10 cellular contexts compared by ENCODE assay signal in genomic region chr13:21435231-21435630, GRCh38. TPM values are rescaled to one million over a fixed set of nuclear protein-coding genes. Genes with fewer than 3 reads are reported as not detected.
DNase-seq lines count a peak whose midpoint lies in the region; ATAC-seq and TF ChIP-seq lines count a peak whose summit lies in the region.
"Had no signal": no experiment of that assay in that cellular context is flagged by ENCODE, and none has a peak within 500 bp of the region (broad histone marks: within the 10 kb centered on the region; RNA-seq: fewer than 3 reads in every experiment).

No MANE protein-coding gene starts in this region.

- no peak for ATAC-seq in activated naive CD8-positive, alpha-beta T cell treated with anti-CD3 and anti-CD28 coated beads, Interleukin-2, amount 50 U/mL, for 24 hours
- no peak for ATAC-seq in right lobe of liver
- ATAC-seq in HG03175 (IDR thresholded peaks at IDR 0.05; ENCODE audit: unreplicated experiment), result no peak
- no peak for ATAC-seq in GM21526 (IDR thresholded peaks at IDR 0.05; ENCODE audit: low FRiP score, unreplicated experiment)

- H3K9me3 ChIP-seq in right lobe of liver, result no peaks in the 10 kb centered on the region

- peak overlapping the region; percentile 46 for H3K27ac Mint-ChIP-seq in activated naive CD8-positive, alpha-beta T cell
- no peak overlapping the region for H3K27ac Mint-ChIP-seq in activated naive CD8-positive, alpha-beta T cell treated with anti-CD3 and anti-CD28 coated beads, Interleukin-2, amount 50 U/mL, for 24 hours

- H3K4me3 ChIP-seq in right lobe of liver, result no peak overlapping the region
- H3K4me3 ChIP-seq: SJCRH30 had no signal

- TF ChIP-seq POLR2A in right lobe of liver (IDR thresholded peaks at IDR 0.05), result no peak

- peaks cover 30% of the 10 kb centered on the region for H3K36me3 Mint-ChIP-seq in activated naive CD8-positive, alpha-beta T cell
- peaks cover 25% of the 10 kb centered on the region for H3K36me3 Mint-ChIP-seq in activated naive CD8-positive, alpha-beta T cell treated with anti-CD3 and anti-CD28 coated beads, Interleukin-2, amount 50 U/mL, for 24 hours (ENCODE audit: low read depth)

- no peaks in the 10 kb centered on the region for H3K27me3 Mint-ChIP-seq in activated naive CD8-positive, alpha-beta T cell
- no peaks in the 10 kb centered on the region for H3K27me3 Mint-ChIP-seq in activated naive CD8-positive, alpha-beta T cell treated with anti-CD3 and anti-CD28 coated beads, Interleukin-2, amount 50 U/mL, for 24 hours

- peaks cover 15% of the 10 kb centered on the region for H3K9me3 Mint-ChIP-seq in activated naive CD8-positive, alpha-beta T cell (ENCODE audit: low read depth)
- peaks cover 22% of the 10 kb centered on the region for H3K9me3 Mint-ChIP-seq in activated naive CD8-positive, alpha-beta T cell treated with anti-CD3 and anti-CD28 coated beads, Interleukin-2, amount 50 U/mL, for 24 hours

- H3K4me1 ChIP-seq in right lobe of liver, result peaks cover 0 to 10% (median 0%) of the 10 kb centered on the region in 4 donors

- H3K27me3 ChIP-seq in right lobe of liver, result no peaks in the 10 kb centered on the region
- H3K27me3 ChIP-seq: SJCRH30 had no signal

- no peak overlapping the region for H3K4me3 Mint-ChIP-seq in activated naive CD8-positive, alpha-beta T cell
- H3K4me3 Mint-ChIP-seq in activated naive CD8-positive, alpha-beta T cell treated with anti-CD3 and anti-CD28 coated beads, Interleukin-2, amount 50 U/mL, for 24 hours, result no peak overlapping the region

- no peaks in the 10 kb centered on the region for H3K36me3 ChIP-seq in right lobe of liver

- H3K27ac ChIP-seq in angular gyrus (ENCODE audit: low read depth, low read length) (peak overlapping the region; percentile 92), right lobe of liver (peak overlapping the region in 2 of 3 donors; percentile 19 to 44), temporal lobe (ENCODE audit: low read depth, low read length) (peak overlapping the region; percentile 89)
- H3K27ac ChIP-seq: SJCRH30 had no signal

- H3K4me1 Mint-ChIP-seq in activated naive CD8-positive, alpha-beta T cell (ENCODE audit: low read depth), result peaks cover 43% of the 10 kb centered on the region
- H3K4me1 Mint-ChIP-seq in activated naive CD8-positive, alpha-beta T cell treated with anti-CD3 and anti-CD28 coated beads, Interleukin-2, amount 50 U/mL, for 24 hours, result peaks cover 31% of the 10 kb centered on the region

- WGBS in right lobe of liver (ENCODE audit: insufficient coverage, low coverage, low lambda C conversion rate, missing lambda C conversion rate), result 87% methylated on average over 2 of the region's 2 CpGs

- TF ChIP-seq CTCF in right lobe of liver (IDR thresholded peaks at IDR 0.05), result no peak

- no peak for DNase-seq in activated naive CD8-positive, alpha-beta T cell treated with anti-CD3 and anti-CD28 coated beads, Interleukin-2, amount 50 U/mL, for 24 hours
- no peak for DNase-seq in right lobe of liver
- DNase-seq in middle frontal gyrus (ENCODE audit: extremely low spot score, low spot score), result no peak
- DNase-seq: NCI-H1048, SJCRH30 had no signal

- intact Hi-C loops in right lobe of liver (cut with DNase I), result no loop called here

RNA-seq across cellular contexts. Expression of gene ZDHHC20, which starts 23.9 kb away (rescaled TPM):
- total RNA-seq in right lobe of liver (10 to 100 TPM; 19.2 to 28.9 (median 23.4) TPM), temporal lobe (77.4 TPM)

Comparison
In these comparisons a context has a peak if more than half of its experiments do, and no peak if none do; other contexts are left out.
1. H3K27ac ChIP-seq: peak in every context shown above with its lines; median percentile 92 in angular gyrus; 89 in temporal lobe; 32 in right lobe of liver.